Comparison of ENCODE assay signal across 1 cellular context in genomic region chr12:123271182-123271491, GRCh38.
TF ChIP-seq lines count a peak whose summit lies in the region.

No MANE protein-coding gene starts in this region.

TF ChIP-seq in K562, 482 proteins besides CTCF, POLR2A, EP300 and RAD21 (continued from another document):
- TF ChIP-seq BHLHE40 (IDR thresholded peaks at IDR 0.05; ENCODE audit: low read length) (no peak), TBP (optimal IDR thresholded peaks at IDR 0.05; ENCODE audit: low read depth, low read length) (peak; percentile 15), RBBP5 (IDR thresholded peaks at IDR 0.05; ENCODE audit: borderline replicate concordance, insufficient read depth, low read length, poor library complexity, severe bottlenecking) (peak; percentile 62), NEUROD1 (IDR thresholded peaks at IDR 0.05; ENCODE audit: borderline replicate concordance, low read depth, low read length, partially characterized antibody) (no peak), NR2F6 (CRISPR knock-in tag; IDR thresholded peaks at IDR 0.05) (no peak), UBTF (IDR thresholded peaks at IDR 0.05; ENCODE audit: borderline replicate concordance in 1 of 2, low read depth in 2 of 2, low read length in 2 of 2) (0 out of 4 replicates have a peak, but pooled peaks of 1 of the 2 experiments have one; percentile 33), ZNF174 (CRISPR knock-in tag; IDR thresholded peaks at IDR 0.05) (no peak), CLOCK (CRISPR knock-in tag; IDR thresholded peaks at IDR 0.05; ENCODE audit: borderline replicate concordance) (no peak), SMC3 (conservative IDR thresholded peaks at IDR 0.05; ENCODE audit: insufficient read depth, low read depth, low read length) (peak; percentile 66), TGIF2 (CRISPR knock-in tag; IDR thresholded peaks at IDR 0.05) (no peak), ZBTB11 (CRISPR knock-in tag; IDR thresholded peaks at IDR 0.05) (peak in 1 of 3 experiments; percentile 45; a peak in 1 of 6 replicates), ZNF589 (CRISPR knock-in tag; IDR thresholded peaks at IDR 0.05; ENCODE audit: low read depth) (no peak), SAFB2 (IDR thresholded peaks at IDR 0.05; ENCODE audit: borderline replicate concordance, low read depth, low read length, severe bottlenecking) (no peak), SMARCC2 (IDR thresholded peaks at IDR 0.05; ENCODE audit: low read depth) (no peak), CBFB (CRISPR knock-in tag; IDR thresholded peaks at IDR 0.05) (no peak), NELFE (IDR thresholded peaks at IDR 0.05; ENCODE audit: insufficient read depth, insufficient read length) (no peak), ZNF318 (IDR thresholded peaks at IDR 0.05; ENCODE audit: borderline replicate concordance in 1 of 2, low read depth in 1 of 2) (no peak), ZNF384 (IDR thresholded peaks at IDR 0.05; ENCODE audit: low read depth, low read length) (no peak), TAF1 (IDR thresholded peaks at IDR 0.05; ENCODE audit: control insufficient read depth, extremely low read depth, insufficient read depth, low read length, severe bottlenecking) (no peak), FOSL1 (tag; conservative IDR thresholded peaks at IDR 0.05) (0 out of 2 replicates have a peak, but pooled peaks have one; percentile 11), POLR2G (IDR thresholded peaks at IDR 0.05; ENCODE audit: low read depth, low read length) (peak; percentile 74), SOX6 (IDR thresholded peaks at IDR 0.05) (no peak), ZNF445 (CRISPR knock-in tag; IDR thresholded peaks at IDR 0.05; ENCODE audit: low read depth) (no peak)
- TF ChIP-seq, protein P1, sequence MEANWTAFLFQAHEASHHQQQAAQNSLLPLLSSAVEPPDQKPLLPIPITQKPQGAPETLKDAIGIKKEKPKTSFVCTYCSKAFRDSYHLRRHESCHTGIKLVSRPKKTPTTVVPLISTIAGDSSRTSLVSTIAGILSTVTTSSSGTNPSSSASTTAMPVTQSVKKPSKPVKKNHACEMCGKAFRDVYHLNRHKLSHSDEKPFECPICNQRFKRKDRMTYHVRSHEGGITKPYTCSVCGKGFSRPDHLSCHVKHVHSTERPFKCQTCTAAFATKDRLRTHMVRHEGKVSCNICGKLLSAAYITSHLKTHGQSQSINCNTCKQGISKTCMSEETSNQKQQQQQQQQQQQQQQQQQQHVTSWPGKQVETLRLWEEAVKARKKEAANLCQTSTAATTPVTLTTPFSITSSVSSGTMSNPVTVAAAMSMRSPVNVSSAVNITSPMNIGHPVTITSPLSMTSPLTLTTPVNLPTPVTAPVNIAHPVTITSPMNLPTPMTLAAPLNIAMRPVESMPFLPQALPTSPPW (CRISPR knock-in tag; IDR thresholded peaks at IDR 0.05) = peak; percentile 77
- TF ChIP-seq, protein P2, sequence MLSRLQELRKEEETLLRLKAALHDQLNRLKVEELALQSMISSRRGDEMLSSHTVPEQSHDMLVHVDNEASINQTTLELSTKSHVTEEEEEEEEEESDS (CRISPR knock-in tag; IDR thresholded peaks at IDR 0.05) = no peak
